ENCODE assay signal across 8 cellular contexts in the genomic region with DNA sequence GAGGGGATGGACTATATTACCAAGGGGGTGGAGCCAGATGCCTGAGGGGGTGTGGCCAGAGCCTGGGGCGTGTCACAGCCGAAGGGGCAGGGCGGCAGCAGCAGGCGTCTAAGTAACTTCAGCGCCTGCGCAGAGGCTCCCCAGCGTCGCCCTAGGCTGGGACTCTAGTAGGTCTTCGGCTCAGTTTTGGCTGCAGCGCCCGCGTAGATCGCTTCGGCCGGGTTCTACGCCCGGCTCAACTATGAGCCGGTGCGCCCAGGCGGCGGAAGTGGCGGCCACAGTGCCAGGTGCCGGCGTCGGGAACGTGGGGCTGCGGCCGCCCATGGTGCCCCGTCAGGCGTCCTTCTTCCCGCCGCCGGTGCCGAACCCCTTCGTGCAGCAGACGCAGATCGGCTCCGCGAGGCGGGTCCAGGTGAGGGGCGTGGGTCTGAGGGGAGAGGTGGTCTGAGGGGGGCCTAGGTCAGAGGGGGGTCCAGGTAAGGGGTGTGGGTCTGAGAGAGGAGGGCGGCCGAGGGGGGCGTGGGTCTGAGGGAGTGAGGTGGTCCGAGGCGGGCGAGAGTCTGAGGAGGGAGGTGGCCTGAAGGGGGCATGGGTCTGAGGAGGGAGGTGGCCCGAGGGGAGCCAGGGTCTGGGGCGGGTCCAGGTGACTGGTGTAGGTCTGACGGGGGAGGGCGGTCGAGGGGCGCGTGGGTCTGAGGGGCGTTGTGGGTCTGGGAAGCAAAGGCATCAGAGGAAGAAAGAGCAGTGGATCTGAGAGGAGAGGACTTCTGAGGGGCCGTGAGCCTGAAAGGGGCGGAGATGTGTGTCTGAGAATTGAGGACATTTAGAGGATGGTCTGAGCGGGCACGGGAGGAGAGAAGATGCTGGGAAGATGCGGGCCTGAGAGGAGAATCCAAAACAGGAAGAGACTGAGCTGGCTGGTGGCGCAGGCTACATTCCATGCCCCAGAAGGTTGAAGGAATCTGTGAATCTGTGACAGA. TPM values are rescaled to one million over a fixed set of nuclear protein-coding genes. Genes with fewer than 3 reads are reported as not detected.
DNase-seq lines count a peak whose midpoint lies in the region; ATAC-seq lines count a peak whose summit lies in the region.

A gene with protein sequence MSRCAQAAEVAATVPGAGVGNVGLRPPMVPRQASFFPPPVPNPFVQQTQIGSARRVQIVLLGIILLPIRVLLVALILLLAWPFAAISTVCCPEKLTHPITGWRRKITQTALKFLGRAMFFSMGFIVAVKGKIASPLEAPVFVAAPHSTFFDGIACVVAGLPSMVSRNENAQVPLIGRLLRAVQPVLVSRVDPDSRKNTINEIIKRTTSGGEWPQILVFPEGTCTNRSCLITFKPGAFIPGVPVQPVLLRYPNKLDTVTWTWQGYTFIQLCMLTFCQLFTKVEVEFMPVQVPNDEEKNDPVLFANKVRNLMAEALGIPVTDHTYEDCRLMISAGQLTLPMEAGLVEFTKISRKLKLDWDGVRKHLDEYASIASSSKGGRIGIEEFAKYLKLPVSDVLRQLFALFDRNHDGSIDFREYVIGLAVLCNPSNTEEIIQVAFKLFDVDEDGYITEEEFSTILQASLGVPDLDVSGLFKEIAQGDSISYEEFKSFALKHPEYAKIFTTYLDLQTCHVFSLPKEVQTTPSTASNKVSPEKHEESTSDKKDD (plus strand): TSS at position 132 of the 980 bp plus-strand sequence. CDS start 110 bp downstream, at position 242.

- H3K27me3 Mint-ChIP-seq in activated CD4-positive, alpha-beta memory T cell treated with anti-CD3 and anti-CD28 coated beads, Interleukin-2, amount 10 ng/mL, durations not matched to agents 7 days and 5 days = peaks cover 37% of the 10 kb centered on the region
- H3K27me3 Mint-ChIP-seq in stimulated activated memory B cell treated with anti-CD40 and anti-IgM and Interleukin-4, amounts not matched to agents 10 μg/mL and 1 μg/mL and 100 μg/mL, for 72 hours = peaks cover 53% of the 10 kb centered on the region

- CTCF ChIA-PET in activated CD4-positive, alpha-beta memory T cell treated with anti-CD3 and anti-CD28 coated beads, Interleukin-2, amount 10 ng/mL, durations not matched to agents 7 days and 5 days (lab: Charles Lee) = interaction anchor here (0.9 kb wide), 1 partner anchor 44 kb away, joined by 3 read pairs; no protein-coding TSS in a partner anchor

- POLR2A ChIA-PET in activated CD4-positive, alpha-beta memory T cell treated with anti-CD3 and anti-CD28 coated beads, Interleukin-2, amount 10 ng/mL, durations not matched to agents 7 days and 5 days (lab: Charles Lee) = no interaction called here

- H3K4me3 Mint-ChIP-seq in activated CD4-positive, alpha-beta memory T cell treated with anti-CD3 and anti-CD28 coated beads, Interleukin-2, amount 10 ng/mL, durations not matched to agents 7 days and 5 days = peak within 1 kb of the TSS; percentile 55
- peak within 1 kb of the TSS; percentile 19 for H3K4me3 Mint-ChIP-seq in stimulated activated memory B cell treated with anti-CD40 and anti-IgM and Interleukin-4, amounts not matched to agents 10 μg/mL and 1 μg/mL and 100 μg/mL, for 72 hours

- ATAC-seq in stimulated activated memory B cell treated with anti-CD40 and anti-IgM and Interleukin-4, amounts not matched to agents 10 μg/mL and 1 μg/mL and 100 μg/mL, for 72 hours = peak; percentile 53
- ATAC-seq in HG02642 (IDR thresholded peaks at IDR 0.05; ENCODE audit: poor library complexity, unreplicated experiment) = no peak

- no peak within 1 kb of the TSS for H3K27ac Mint-ChIP-seq in activated CD4-positive, alpha-beta memory T cell treated with anti-CD3 and anti-CD28 coated beads, Interleukin-2, amount 10 ng/mL, durations not matched to agents 7 days and 5 days
- no peak within 1 kb of the TSS for H3K27ac Mint-ChIP-seq in stimulated activated memory B cell treated with anti-CD40 and anti-IgM and Interleukin-4, amounts not matched to agents 10 μg/mL and 1 μg/mL and 100 μg/mL, for 72 hours

- H3K9me3 Mint-ChIP-seq in activated CD4-positive, alpha-beta memory T cell treated with anti-CD3 and anti-CD28 coated beads, Interleukin-2, amount 10 ng/mL, durations not matched to agents 7 days and 5 days = peaks cover 16% of the 10 kb centered on the region
- H3K9me3 Mint-ChIP-seq in stimulated activated memory B cell treated with anti-CD40 and anti-IgM and Interleukin-4, amounts not matched to agents 10 μg/mL and 1 μg/mL and 100 μg/mL, for 72 hours = peaks cover 5% of the 10 kb centered on the region

- H3K4me1 Mint-ChIP-seq in activated CD4-positive, alpha-beta memory T cell treated with anti-CD3 and anti-CD28 coated beads, Interleukin-2, amount 10 ng/mL, durations not matched to agents 7 days and 5 days = peaks cover 11% of the 10 kb centered on the region
- peaks cover 7% of the 10 kb centered on the region for H3K4me1 Mint-ChIP-seq in stimulated activated memory B cell treated with anti-CD40 and anti-IgM and Interleukin-4, amounts not matched to agents 10 μg/mL and 1 μg/mL and 100 μg/mL, for 72 hours

- H3K36me3 Mint-ChIP-seq in activated CD4-positive, alpha-beta memory T cell treated with anti-CD3 and anti-CD28 coated beads, Interleukin-2, amount 10 ng/mL, durations not matched to agents 7 days and 5 days (ENCODE audit: low read depth) = no peaks in the 10 kb centered on the region
- no peaks in the 10 kb centered on the region for H3K36me3 Mint-ChIP-seq in stimulated activated memory B cell treated with anti-CD40 and anti-IgM and Interleukin-4, amounts not matched to agents 10 μg/mL and 1 μg/mL and 100 μg/mL, for 72 hours

- DNase-seq in NCI-H524 (lab: John Stamatoyannopoulos, UW) (peak; percentile 57 to 71), NCI-H524 treated with DMSO at 0.1 percent for 48 hours (lab: John Stamatoyannopoulos, UW) (no peak), NCI-H1092 treated with DMSO at 0.1 percent for 48 hours (lab: John Stamatoyannopoulos, UW) (peak; percentile 18), fibroblast of gingiva (ENCODE audit: low read depth) (peak; percentile 80), middle frontal gyrus (ENCODE audit: extremely low spot score, low spot score) (peak; percentile 33)
- DNase-seq in activated CD4-positive, alpha-beta memory T cell treated with anti-CD3 and anti-CD28 coated beads, Interleukin-2, amount 10 ng/mL, durations not matched to agents 7 days and 5 days = peak; percentile 51

RNA-seq across cellular contexts. Expression of the gene that starts here (rescaled TPM):
- 1 to 10 TPM; 1.3 to 1.6 TPM for total RNA-seq in activated CD4-positive, alpha-beta memory T cell treated with anti-CD3 and anti-CD28 coated beads, Interleukin-2, amount 10 ng/mL, durations not matched to agents 7 days and 5 days
